Comparison of ENCODE assay signal across 11 cellular contexts in genomic region chr13:41459754-41460111, GRCh38. TPM values are rescaled to one million over a fixed set of nuclear protein-coding genes. Genes with fewer than 3 reads are reported as not detected.
DNase-seq lines count a peak whose midpoint lies in the region; ATAC-seq and TF ChIP-seq lines count a peak whose summit lies in the region.
"Had no signal": no experiment of that assay in that cellular context is flagged by ENCODE, and none has a peak within 500 bp of the region (broad histone marks: within the 10 kb centered on the region; RNA-seq: fewer than 3 reads in every experiment).

No MANE protein-coding gene starts in this region.

- no peak for TF ChIP-seq POLR2A in suprapubic skin (IDR thresholded peaks at IDR 0.05)

- H3K9me3 Mint-ChIP-seq in activated naive CD4-positive, alpha-beta T cell treated with anti-CD3 and anti-CD28 coated beads for 36 hours: no peaks in the 10 kb centered on the region

- ATAC-seq in left lung: no peak

- H3K4me1 ChIP-seq in adipocyte (ENCODE audit: control insufficient read depth, insufficient read depth, low read length) (peaks cover 11% of the 10 kb centered on the region), left lung (peaks cover 8 to 78% of the 10 kb centered on the region in 2 donors), suprapubic skin (peaks cover 65% of the 10 kb centered on the region)

- H3K4me1 Mint-ChIP-seq in activated naive CD4-positive, alpha-beta T cell treated with anti-CD3 and anti-CD28 coated beads for 36 hours (ENCODE audit: low read depth): peaks cover 52% of the 10 kb centered on the region

- H3K4me3 ChIP-seq in adipocyte (ENCODE audit: low read length): peak overlapping the region; percentile 79
- H3K4me3 ChIP-seq in left lung: peak overlapping the region; percentile 59 to 77
- peak overlapping the region; percentile 90 for H3K4me3 ChIP-seq in suprapubic skin

- H3K36me3 Mint-ChIP-seq in activated naive CD4-positive, alpha-beta T cell treated with anti-CD3 and anti-CD28 coated beads for 36 hours (ENCODE audit: low read depth): peaks cover 39% of the 10 kb centered on the region

- H3K27ac ChIP-seq in left lung (peak overlapping the region; percentile 83), suprapubic skin (no peak overlapping the region)

- H3K27me3 ChIP-seq in adipocyte (replicated peaks; ENCODE audit: control insufficient read depth, insufficient read depth, low read length) (no peaks in the 10 kb centered on the region), left lung (peaks cover 0 to 19% of the 10 kb centered on the region in 2 donors), suprapubic skin (peaks cover 3% of the 10 kb centered on the region)

- intact Hi-C loops in activated naive CD4-positive, alpha-beta T cell treated with anti-CD3 and anti-CD28 coated beads for 36 hours (cut with micrococcal nuclease): loop anchor here (1.0 to 10.0 kb wide), 8 partner anchors 95 to 935 kb away; partner anchors contain the start of genes NAA16, VWA8 and WBP4
- intact Hi-C loops in left lung (cut with DNase I): loop anchor here in 1 of 2 donors (10.0 kb wide), 1 partner anchor 185 kb away; no protein-coding TSS in a partner anchor

- H3K4me3 Mint-ChIP-seq in activated naive CD4-positive, alpha-beta T cell treated with anti-CD3 and anti-CD28 coated beads for 36 hours: peak overlapping the region; percentile 85

- CTCF ChIA-PET in activated naive CD4-positive, alpha-beta T cell treated with anti-CD3 and anti-CD28 coated beads for 36 hours (lab: Charles Lee): interaction anchor here (0.5 to 6.0 kb wide), 21 partner anchors 10 to 209 kb away, joined by 3 to 67 read pairs (median 4); no protein-coding TSS in a partner anchor

- no peak for TF ChIP-seq CTCF in left lung (IDR thresholded peaks at IDR 0.05)
- TF ChIP-seq CTCF in suprapubic skin (IDR thresholded peaks at IDR 0.05): no peak

- no peak for TF ChIP-seq EP300 in suprapubic skin (IDR thresholded peaks at IDR 0.05)

- H3K27ac Mint-ChIP-seq in activated naive CD4-positive, alpha-beta T cell treated with anti-CD3 and anti-CD28 coated beads for 36 hours: peak overlapping the region; percentile 96

- peak overlapping the region; percentile 18 for H3K9ac ChIP-seq in adipocyte (ENCODE audit: low read length)

- H3K27me3 Mint-ChIP-seq in activated naive CD4-positive, alpha-beta T cell treated with anti-CD3 and anti-CD28 coated beads for 36 hours (ENCODE audit: low read depth): peaks cover 8% of the 10 kb centered on the region

- no peaks in the 10 kb centered on the region for H3K9me3 ChIP-seq in adipocyte (ENCODE audit: control insufficient read depth, low read length)
- no peaks in the 10 kb centered on the region for H3K9me3 ChIP-seq in left lung
- H3K9me3 ChIP-seq in suprapubic skin: no peaks in the 10 kb centered on the region

- DNase-seq in activated naive CD4-positive, alpha-beta T cell treated with anti-CD3 and anti-CD28 coated beads for 36 hours: peak; percentile 43
- DNase-seq in activated naive CD4-positive, alpha-beta T cell treated with Interleukin-2 at 50 U/mL for 16 hours: no peak
- DNase-seq in adipocyte (ENCODE audit: low read depth) (no peak), left lung (no peak), suprapubic skin (ENCODE audit: low spot score in 2 of 2) (no peak), NCI-H526 (lab: John Stamatoyannopoulos, UW) (no peak), DMS153 treated with DMSO at 0.1 percent for 48 hours (lab: John Stamatoyannopoulos, UW; ENCODE audit: unreplicated experiment) (no peak), activated gamma-delta T cell (lab: John Stamatoyannopoulos, UW) (no peak)
- DNase-seq: Kasumi-1; NCI-H524 treated with DMSO at 0.1 percent for 48 hours; stimulated activated CD4-positive, alpha-beta T cell treated with anti-CD3 and anti-CD28 coated beads, Interleukin-4, amount 100 ng/mL, for 1 hour had no signal

- peaks cover 34% of the 10 kb centered on the region for H3K36me3 ChIP-seq in adipocyte (ENCODE audit: control insufficient read depth, insufficient read depth, low read length, severe bottlenecking)
- H3K36me3 ChIP-seq in left lung: peaks cover 0 to 24% of the 10 kb centered on the region in 2 donors
- no peaks in the 10 kb centered on the region for H3K36me3 ChIP-seq in suprapubic skin

- WGBS in suprapubic skin: 67% methylated on average over 4 of the region's 4 CpGs

RNA-seq across cellular contexts. Expression of gene RGCC, which starts 2.4 kb away (rescaled TPM):
- total RNA-seq in activated naive CD4-positive, alpha-beta T cell treated with anti-CD3 and anti-CD28 coated beads for 36 hours: 10 to 100 TPM; 75.0 to 77.8 TPM
- total RNA-seq in left lung (100 to 1,000 TPM; 173 to 196 TPM), suprapubic skin (100 to 1,000 TPM in 2 of 4 donors, 10 to 100 TPM in 2; 65.5 to 145 (median 85.7) TPM)
